10 cellular contexts compared by ENCODE assay signal in the genomic region with DNA sequence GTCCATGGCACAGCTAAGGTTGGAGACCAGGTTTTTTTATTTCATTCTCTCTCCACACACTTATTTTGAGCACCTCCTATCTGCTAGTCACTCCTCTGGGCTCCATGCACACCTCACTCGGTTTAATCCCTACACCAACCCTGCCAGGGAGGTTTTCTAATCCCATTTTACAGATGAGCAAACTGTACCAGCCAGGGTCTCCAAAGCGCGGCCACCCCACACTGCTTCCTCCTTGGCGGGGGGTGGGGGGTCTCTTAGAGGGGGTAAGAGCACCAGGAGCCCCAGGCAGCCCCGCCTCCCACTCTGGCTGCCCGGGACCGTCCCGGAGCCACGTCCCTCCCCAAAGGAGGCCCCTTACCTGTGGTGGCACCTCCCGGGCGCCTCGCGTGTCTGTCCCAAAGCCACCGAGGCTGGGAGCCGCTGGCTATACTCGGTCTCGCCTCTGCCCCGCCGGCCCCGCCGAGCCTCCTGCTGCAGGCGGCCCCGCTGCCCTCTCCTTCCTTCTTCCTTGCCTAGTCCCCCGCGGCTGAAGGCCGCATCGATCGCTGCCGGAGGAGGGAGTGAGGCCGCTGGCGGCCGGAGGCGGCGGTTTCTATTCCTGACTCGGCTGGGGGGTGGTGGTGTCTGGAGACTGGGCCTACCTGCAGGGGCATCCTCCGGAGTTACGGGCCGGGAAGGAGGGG. TPM values are rescaled to one million over a fixed set of nuclear protein-coding genes. Genes with fewer than 3 reads are reported as not detected.
DNase-seq lines count a peak whose midpoint lies in the region; ATAC-seq and TF ChIP-seq lines count a peak whose summit lies in the region.
"Had no signal": no experiment of that assay in that cellular context is flagged by ENCODE, and none has a peak within 500 bp of the region (broad histone marks: within the 10 kb centered on the region; RNA-seq: fewer than 3 reads in every experiment).

A gene with protein sequence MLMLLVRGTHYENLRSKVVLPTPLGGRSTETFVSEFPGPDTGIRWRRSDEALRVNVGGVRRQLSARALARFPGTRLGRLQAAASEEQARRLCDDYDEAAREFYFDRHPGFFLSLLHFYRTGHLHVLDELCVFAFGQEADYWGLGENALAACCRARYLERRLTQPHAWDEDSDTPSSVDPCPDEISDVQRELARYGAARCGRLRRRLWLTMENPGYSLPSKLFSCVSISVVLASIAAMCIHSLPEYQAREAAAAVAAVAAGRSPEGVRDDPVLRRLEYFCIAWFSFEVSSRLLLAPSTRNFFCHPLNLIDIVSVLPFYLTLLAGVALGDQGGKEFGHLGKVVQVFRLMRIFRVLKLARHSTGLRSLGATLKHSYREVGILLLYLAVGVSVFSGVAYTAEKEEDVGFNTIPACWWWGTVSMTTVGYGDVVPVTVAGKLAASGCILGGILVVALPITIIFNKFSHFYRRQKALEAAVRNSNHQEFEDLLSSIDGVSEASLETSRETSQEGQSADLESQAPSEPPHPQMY (minus strand): TSS at position 565 of the 683 bp plus-strand sequence. CDS start 1,891 bp downstream, outside the sequence.

- no peaks in the 10 kb centered on the region for H3K9me1 ChIP-seq in IMR-90 (ENCODE audit: insufficient read depth, low read length)

- H3K9me3 ChIP-seq in AG04450 (ENCODE audit: control insufficient read depth, insufficient read depth, low read length) (peaks cover 10% of the 10 kb centered on the region; the same call in 1 of the 2 replicates), IMR-90 (ENCODE audit: control insufficient read depth, insufficient read depth, low read length) (peaks cover 6% of the 10 kb centered on the region; the same call in 1 of the 2 replicates), T-helper 17 cell (ENCODE audit: control insufficient read depth, low read length, poor library complexity, severe bottlenecking) (no peaks in the 10 kb centered on the region), PC-3 (ENCODE audit: low read length) (no peaks in the 10 kb centered on the region)
- H3K9me3 ChIP-seq: gastrocnemius medialis, vagina had no signal

- H3K9ac ChIP-seq in IMR-90 (ENCODE audit: low read depth, low read length): no peak within 1 kb of the TSS
- H3K9ac ChIP-seq in PC-3 (ENCODE audit: low read length): no peak within 1 kb of the TSS

- H2BK5ac ChIP-seq in IMR-90 (ENCODE audit: low read depth, low read length, poor library complexity, severe bottlenecking): no peak within 1 kb of the TSS

- no peaks in the 10 kb centered on the region for H4K20me1 ChIP-seq in IMR-90 (ENCODE audit: insufficient read depth, low read length)
- no peaks in the 10 kb centered on the region for H4K20me1 ChIP-seq in PC-3 (ENCODE audit: low read length)

- no peak within 1 kb of the TSS for H3K4me3 Mint-ChIP-seq in memory B cell
- H3K4me3 Mint-ChIP-seq in T-helper 17 cell: no peak within 1 kb of the TSS

- dilution Hi-C loops in IMR-90 (cut with HindIII; ENCODE audit: low sequenced_read_pairs, unreplicated experiment): no loop called here

- no peak within 1 kb of the TSS for H3K56ac ChIP-seq in IMR-90 (ENCODE audit: extremely low read depth, insufficient read depth, low read length)

- H3K4me1 Mint-ChIP-seq in memory B cell (peaks cover 12% of the 10 kb centered on the region), T-helper 17 cell (peaks cover 12% of the 10 kb centered on the region)

- H2AK5ac ChIP-seq in IMR-90 (ENCODE audit: low read depth, low read length): no peak within 1 kb of the TSS

- H2BK120ac ChIP-seq in IMR-90 (ENCODE audit: low read depth, low read length): no peak within 1 kb of the TSS

- CTCF ChIA-PET in AG04450 (lab: Charles Lee) (interaction anchor here (0.9 to 7.3 kb wide), 9 partner anchors 11 to 219 kb away, joined by 3 to 108 read pairs (median 4); no protein-coding TSS in a partner anchor), IMR-90 (lab: Yijun Ruan, JAX) (interaction anchor here (2.5 kb wide), 1 partner anchor 57 kb away, joined by 11 read pairs; no protein-coding TSS in a partner anchor), PC-3 (lab: Charles Lee) (interaction anchor here (0.6 to 1.4 kb wide), 2 partner anchors 57 to 58 kb away, joined by 3 to 5 read pairs; no protein-coding TSS in a partner anchor)

- H4K91ac ChIP-seq in IMR-90 (ENCODE audit: insufficient read depth, low read depth, low read length): no peak within 1 kb of the TSS

- BruUV-seq in IMR-90 (replicated peaks; lab: Mats Ljungman, UMichigan): no TSS peak
- BruUV-seq in PC-3 (replicated peaks; lab: Mats Ljungman, UMichigan): no TSS peak

- no peaks in the 10 kb centered on the region for H3K9me2 ChIP-seq in PC-3 (replicated peaks; ENCODE audit: low read length)

- H3K27me3 ChIP-seq in AG04450 (ENCODE audit: control insufficient read depth, insufficient read depth, low read length): peaks cover 44% of the 10 kb centered on the region
- H3K27me3 ChIP-seq in IMR-90 (ENCODE audit: control insufficient read depth, insufficient read depth, low read length): peaks cover 46% of the 10 kb centered on the region
- no peaks in the 10 kb centered on the region for H3K27me3 ChIP-seq in PC-3 (ENCODE audit: low read length)

- H3K14ac ChIP-seq in IMR-90 (replicated peaks; ENCODE audit: low read depth, low read length): no peak within 1 kb of the TSS

- no peaks in the 10 kb centered on the region for H3K9me3 Mint-ChIP-seq in memory B cell

- H3K36me3 ChIP-seq in IMR-90 (ENCODE audit: control insufficient read depth, insufficient read depth, low read length) (no peaks in the 10 kb centered on the region), PC-3 (ENCODE audit: low read depth, low read length) (no peaks in the 10 kb centered on the region)
- H3K36me3 ChIP-seq: gastrocnemius medialis, vagina had no signal

- no peak for TF ChIP-seq POLR2A in IMR-90 (IDR thresholded peaks at IDR 0.05; ENCODE audit: low read depth, low read length)

- H3K27me3 Mint-ChIP-seq in memory B cell (peaks cover 25% of the 10 kb centered on the region), T-helper 17 cell (peaks cover 46% of the 10 kb centered on the region)

- POLR2A ChIA-PET in AG04450 (lab: Yijun Ruan, JAX) (no interaction called here), IMR-90 (lab: Charles Lee; ENCODE audit: unreplicated experiment) (no interaction called here), PC-3 (lab: Charles Lee; ENCODE audit: unreplicated experiment) (no interaction called here)

- H2AK9ac ChIP-seq in IMR-90 (replicated peaks; ENCODE audit: low read depth, low read length, poor library complexity): no peak within 1 kb of the TSS

- H3K4me2 ChIP-seq in IMR-90 (ENCODE audit: low read depth, low read length): peak within 1 kb of the TSS; percentile 22; the same call in 1 of the 2 replicates
- no peak within 1 kb of the TSS for H3K4me2 ChIP-seq in PC-3 (ENCODE audit: low read length)

- H2AFZ ChIP-seq in IMR-90 (replicated peaks; ENCODE audit: low read length, poor library complexity): peak within 1 kb of the TSS; percentile 67
- H2AFZ ChIP-seq in PC-3 (ENCODE audit: low read length): no peak within 1 kb of the TSS

- intact Hi-C loops in IMR-90 (cut with micrococcal nuclease) (no loop called here), PC-3 (cut with micrococcal nuclease) (no loop called here)

- no peaks in the 10 kb centered on the region for H3K36me3 Mint-ChIP-seq in memory B cell
- no peaks in the 10 kb centered on the region for H3K36me3 Mint-ChIP-seq in T-helper 17 cell (ENCODE audit: low read depth)

- DNase-seq in AG04450 (ENCODE audit: low read depth, low spot score): no peak
- no peak for DNase-seq in IMR-90
- DNase-seq in choroid plexus epithelial cell (ENCODE audit: low read depth): peak; percentile 32
- no peak for DNase-seq in memory B cell (ENCODE audit: low spot score in 2 of 2)
- DNase-seq in T-helper 17 cell: no peak
- no peak for DNase-seq in PC-3
- no peak for DNase-seq in NCI-H748 (lab: John Stamatoyannopoulos, UW; ENCODE audit: unreplicated experiment)
- DNase-seq in COR-L47 (lab: John Stamatoyannopoulos, UW): no peak
- DNase-seq: gastrocnemius medialis had no signal

- peak; percentile 51 for ATAC-seq in IMR-90 (ENCODE audit: low read depth)
- ATAC-seq in memory B cell (ENCODE audit: low read depth): peak; percentile 21
- ATAC-seq in T-helper 17 cell: no peak
- no peak for ATAC-seq in PC-3
- ATAC-seq: gastrocnemius medialis had no signal

- no peak within 1 kb of the TSS for H4K5ac ChIP-seq in IMR-90 (ENCODE audit: low read depth, low read length)

- TF ChIP-seq RAD21 in IMR-90 (IDR thresholded peaks at IDR 0.05; ENCODE audit: low read length): no peak

- no peaks in the 10 kb centered on the region for H3F3A ChIP-seq in PC-3 (ENCODE audit: low read length, unreplicated experiment)

- H3K27ac ChIP-seq in AG04450 (ENCODE audit: low read depth, low read length): no peak within 1 kb of the TSS
- no peak within 1 kb of the TSS for H3K27ac ChIP-seq in IMR-90 (ENCODE audit: insufficient read depth, low read length)
- no peak within 1 kb of the TSS for H3K27ac ChIP-seq in PC-3 (ENCODE audit: low read length)
- H3K27ac ChIP-seq: gastrocnemius medialis, vagina had no signal

- no peak within 1 kb of the TSS for H3K23ac ChIP-seq in IMR-90 (ENCODE audit: low read depth, low read length)

- H2BK20ac ChIP-seq in IMR-90 (ENCODE audit: low read depth, low read length): no peak within 1 kb of the TSS

- H2BK15ac ChIP-seq in IMR-90 (ENCODE audit: low read depth, low read length): no peak within 1 kb of the TSS

- TF ChIP-seq CTCF in AG04450 (IDR thresholded peaks at IDR 0.05; ENCODE audit: low read depth, low read length): peak; percentile 14; the same call in 1 of the 2 replicates
- no peak; the same call in 1 of the 2 replicates for TF ChIP-seq CTCF in IMR-90 (conservative IDR thresholded peaks at IDR 0.05; ENCODE audit: low read depth, low read length)
- peak; percentile 34 for TF ChIP-seq CTCF in choroid plexus epithelial cell (conservative IDR thresholded peaks at IDR 0.05; ENCODE audit: low read depth, low read length)
- no peak for TF ChIP-seq CTCF in PC-3 (conservative IDR thresholded peaks at IDR 0.05; ENCODE audit: low read depth, low read length)

- no peak within 1 kb of the TSS for H3K4ac ChIP-seq in IMR-90 (ENCODE audit: low read depth, low read length)

- peaks cover 4% of the 10 kb centered on the region; the same call in 1 of the 2 replicates for H3K4me1 ChIP-seq in IMR-90 (ENCODE audit: control insufficient read depth, insufficient read depth, low read length)
- peaks cover 10% of the 10 kb centered on the region for H3K4me1 ChIP-seq in PC-3 (ENCODE audit: insufficient read depth, low read length)
- H3K4me1 ChIP-seq: gastrocnemius medialis had no signal

- peak within 1 kb of the TSS; percentile 25 for H3K4me3 ChIP-seq in AG04450 (ENCODE audit: low read depth, low read length)
- H3K4me3 ChIP-seq in IMR-90 (ENCODE audit: insufficient read depth, low read depth, low read length): no peak within 1 kb of the TSS
- H3K4me3 ChIP-seq in choroid plexus epithelial cell (ENCODE audit: low read depth, low read length): peak within 1 kb of the TSS; percentile 44
- H3K4me3 ChIP-seq in PC-3 (ENCODE audit: low read length): no peak within 1 kb of the TSS
- H3K4me3 ChIP-seq: gastrocnemius medialis, vagina had no signal

- H3K27ac Mint-ChIP-seq in memory B cell: no peak within 1 kb of the TSS
- H3K27ac Mint-ChIP-seq in T-helper 17 cell: no peak within 1 kb of the TSS

- H3K79me1 ChIP-seq in IMR-90 (ENCODE audit: low read depth in 1 of 2, low read length in 2 of 2): no peaks in the 10 kb centered on the region

- WGBS in IMR-90 (ENCODE audit: extremely low coverage in 2 of 2, insufficient read length in 1 of 2), 2 experiments: 3% methylated on average over 11 of the region's 38 CpGs; no CpG with 5 or more reads in 1 of the 2 experiments

- no peaks in the 10 kb centered on the region for H3K79me2 ChIP-seq in PC-3 (ENCODE audit: low read length)

- H3K18ac ChIP-seq in IMR-90 (ENCODE audit: low read depth, low read length): no peak within 1 kb of the TSS

- in situ Hi-C loops in IMR-90 (cut with MboI; ENCODE audit: low sequenced_read_pairs): loop anchor here (25.0 kb wide), 1 partner anchor 187 kb away; no protein-coding TSS in a partner anchor

- no peak within 1 kb of the TSS for H4K8ac ChIP-seq in IMR-90 (ENCODE audit: low read depth in 2 of 2, low read length in 2 of 2)

RNA-seq across cellular contexts. Expression of the gene that starts here (rescaled TPM):
- polyA plus RNA-seq in AG04450 (2011; rRNA removed) (0.30 and 0.31 TPM in 2 replicates), IMR-90 (2012; rRNA removed) (0.46 and 0.62 TPM in 2 replicates)
- 0.28 and 0.56 TPM in 2 replicates for polyA minus RNA-seq in AG04450 (2011; rRNA and poly(A)+ RNA removed)
- total RNA-seq in IMR-90 (2012; rRNA removed) (0.54 and 0.56 TPM in 2 replicates), T-helper 17 cell (not detected), PC-3 (2014; rRNA removed) (not detected in 2 replicates)
- 0.48 and 0.85 TPM in 2 replicates for polyA plus RNA-seq in IMR-90 (2012; cell fraction: cytosol; rRNA removed)
- 0.33 and 0.55 TPM in 2 replicates for polyA plus RNA-seq in IMR-90 (2012; cell fraction: nucleus; rRNA removed; ENCODE audit: low replicate concordance)
- total RNA-seq: gastrocnemius medialis, vagina had no signal

Comparison
In these comparisons a context has a peak if more than half of its experiments do, and no peak if none do; other contexts are left out.
1. Peak in ATAC-seq and H3K4me2 ChIP-seq in IMR-90; RNA of the gene not detected or under 1 TPM.
2. H3K4me3 ChIP-seq: peak in AG04450 (single experiment) and choroid plexus epithelial cell (single experiment); none in IMR-90 (single experiment) and PC-3 (single experiment).
3. CTCF ChIP-seq: peak in AG04450 (single experiment) and choroid plexus epithelial cell (single experiment); none in IMR-90 (single experiment) and PC-3 (single experiment).